19 cellular contexts compared by ENCODE assay signal in the genomic region with DNA sequence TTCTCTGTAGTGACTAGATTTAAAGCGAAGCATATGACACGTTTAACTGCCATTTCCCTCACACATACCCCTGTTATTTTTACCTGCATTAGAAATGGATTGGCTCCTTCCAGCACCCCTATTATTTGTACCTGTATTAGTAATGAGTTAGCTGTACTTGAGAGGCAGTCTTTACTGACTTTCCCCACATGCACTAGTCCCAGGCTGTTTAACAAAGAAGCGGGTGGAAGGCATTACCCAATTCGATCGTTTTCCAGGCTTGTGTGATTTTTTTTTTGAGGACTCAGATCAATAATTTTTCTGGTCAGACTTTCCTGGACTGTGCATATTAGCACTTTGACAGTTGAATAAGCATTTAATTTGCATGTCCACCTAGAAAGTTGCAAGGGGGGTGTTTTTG. TPM values are rescaled to one million over a fixed set of nuclear protein-coding genes. Genes with fewer than 3 reads are reported as not detected.
DNase-seq lines count a peak whose midpoint lies in the region; ATAC-seq, FAIRE-seq and TF ChIP-seq lines count a peak whose summit lies in the region.
"Had no signal": no experiment of that assay in that cellular context is flagged by ENCODE, and none has a peak within 500 bp of the region (broad histone marks: within the 10 kb centered on the region; RNA-seq: fewer than 3 reads in every experiment).

No MANE protein-coding gene starts in this region.

- H3K9me3 ChIP-seq in liver (ENCODE audit: control insufficient read depth in 4 of 4, low read length in 3 of 4) (no peaks in the 10 kb centered on the region), HepG2 (ENCODE audit: low read length) (no peaks in the 10 kb centered on the region)
- H3K9me3 ChIP-seq: Caco-2, heart right ventricle, thyroid gland had no signal

- CTCF ChIA-PET in HepG2 (lab: Yijun Ruan, JAX; ENCODE audit: low intra/inter-chr PET ratio, low total read pairs), result no interaction called here

- in situ Hi-C loops in HepG2 (cut with HindIII; ENCODE audit: extremely low pct_ligation_motif_present, low pct_unique_long_range_greater_than_20kb), result no loop called here

- H2AFZ ChIP-seq in HepG2 (ENCODE audit: low read length), result no peak overlapping the region

- DNase-seq in HepG2 (ENCODE audit: low spot score) (no peak), HTR-8/SVneo (ENCODE audit: insufficient read length, low spot score) (no peak), glutamatergic neuron (no peak), DMS 273 (lab: John Stamatoyannopoulos, UW; ENCODE audit: unreplicated experiment) (no peak)
- DNase-seq in stimulated activated CD4-positive, alpha-beta T cell treated with anti-CD3 and anti-CD28 coated beads, Interleukin-4, amount 100 ng/mL, for 1 hour, result no peak
- DNase-seq: activated CD4-positive, CD25-positive, alpha-beta regulatory T cell treated with anti-CD3 and anti-CD28 coated beads, Interleukin-2, amount 50 U/mL, for 72 hours; activated gamma-delta T cell; Caco-2; DND-41; heart right ventricle; NCI-H1092; NCI-H69; stimulated activated naive CD4-positive, alpha-beta T cell treated with Interleukin-2 at 50 U/mL for 16 hours; SW 1271; thyroid gland had no signal

- ATAC-seq in HepG2, result no peak
- no peak for ATAC-seq in stimulated activated memory B cell treated with anti-CD40 and anti-IgM and Interleukin-4, amounts not matched to agents 10 μg/mL and 1 μg/mL and 100 μg/mL, for 72 hours
- ATAC-seq: GM12878, heart right ventricle had no signal

- no peaks in the 10 kb centered on the region for H3K27me3 ChIP-seq in liver (ENCODE audit: control insufficient read depth in 4 of 4, insufficient read depth in 4 of 4, low read length in 3 of 4)
- no peaks in the 10 kb centered on the region for H3K27me3 ChIP-seq in HepG2 (ENCODE audit: control insufficient read depth in 1 of 2, insufficient read depth in 2 of 2, low read length in 2 of 2)
- H3K27me3 ChIP-seq: heart right ventricle, thyroid gland had no signal

- H3K9ac ChIP-seq in liver (ENCODE audit: low read depth in 1 of 2, low read length in 2 of 2), result no peak overlapping the region
- H3K9ac ChIP-seq in HepG2 (ENCODE audit: insufficient read depth, low read depth, low read length), result no peak overlapping the region

- H3K27ac ChIP-seq in liver (ENCODE audit: low read depth in 1 of 2, low read length in 2 of 2), result peak overlapping the region; percentile 15 to 23
- H3K27ac ChIP-seq in HepG2 (ENCODE audit: extremely low read length, insufficient read depth, low read length), result no peak overlapping the region
- H3K27ac ChIP-seq: thyroid gland had no signal

- no peak for FAIRE-seq in HepG2 (lab: Jason Lieb, UNC)
- peak; percentile 28 for FAIRE-seq in HTR-8/SVneo (lab: Jason Lieb, UNC)
- FAIRE-seq: astrocyte, GM12878 had no signal

- H3K27me3 Mint-ChIP-seq in glutamatergic neuron (ENCODE audit: unreplicated experiment), result peaks cover 5% of the 10 kb centered on the region
- H3K27me3 Mint-ChIP-seq in stimulated activated memory B cell treated with anti-CD40 and anti-IgM and Interleukin-4, amounts not matched to agents 10 μg/mL and 1 μg/mL and 100 μg/mL, for 72 hours, result no peaks in the 10 kb centered on the region

- no peak overlapping the region for H3K4me3 ChIP-seq in liver (ENCODE audit: low read depth in 1 of 3, low read length in 3 of 3)
- H3K4me3 ChIP-seq in HepG2 (replicated peaks in 1 of 3; ENCODE audit: insufficient read depth in 1 of 3, low read depth in 2 of 3, low read length in 3 of 3), result no peak overlapping the region
- H3K4me3 ChIP-seq: GM12878, heart right ventricle, thyroid gland had no signal

- TF ChIP-seq RAD21 in liver (IDR thresholded peaks at IDR 0.05), result peak in 1 of 2 donors; percentile 42
- TF ChIP-seq RAD21 in HepG2 (CRISPR knock-in tag; IDR thresholded peaks at IDR 0.05), result no peak

- H3K4me2 ChIP-seq in HepG2 (ENCODE audit: low read depth, low read length), result no peak overlapping the region

- BruUV-seq in HepG2 (replicated peaks; lab: Mats Ljungman, UMichigan), result no TSS peak

- intact Hi-C loops in HepG2 (cut with micrococcal nuclease; ENCODE audit: unreplicated experiment), result no loop called here

- H4K20me1 ChIP-seq in HepG2 (ENCODE audit: insufficient read depth, low read length), result no peaks in the 10 kb centered on the region; the same call in 1 of the 2 replicates

- peaks cover 13% of the 10 kb centered on the region for H3K36me3 Mint-ChIP-seq in glutamatergic neuron (ENCODE audit: unreplicated experiment)
- H3K36me3 Mint-ChIP-seq in stimulated activated memory B cell treated with anti-CD40 and anti-IgM and Interleukin-4, amounts not matched to agents 10 μg/mL and 1 μg/mL and 100 μg/mL, for 72 hours, result peaks cover 82% of the 10 kb centered on the region

- peaks cover 9 to 58% (median 45%) of the 10 kb centered on the region in 4 donors for H3K36me3 ChIP-seq in liver (ENCODE audit: control insufficient read depth in 4 of 4, insufficient read depth in 3 of 4, low read depth in 1 of 4, low read length in 3 of 4)
- peaks cover 37 to 91% of the 10 kb centered on the region in 2 experiments for H3K36me3 ChIP-seq in HepG2 (replicated peaks in 1 of 2; ENCODE audit: control insufficient read depth in 1 of 2, insufficient read depth in 2 of 2, low read length in 2 of 2)

- no peak overlapping the region for H3K4me3 Mint-ChIP-seq in glutamatergic neuron (ENCODE audit: unreplicated experiment)
- no peak overlapping the region for H3K4me3 Mint-ChIP-seq in stimulated activated memory B cell treated with anti-CD40 and anti-IgM and Interleukin-4, amounts not matched to agents 10 μg/mL and 1 μg/mL and 100 μg/mL, for 72 hours

- WGBS in liver, result 47% methylated on average over 5 of the region's 5 CpGs
- WGBS in HepG2 (ENCODE audit: low lambda C conversion rate), result 94% methylated on average over 5 of the region's 5 CpGs

- peak overlapping the region; percentile 25 for H3K27ac Mint-ChIP-seq in glutamatergic neuron (ENCODE audit: unreplicated experiment)
- no peak overlapping the region for H3K27ac Mint-ChIP-seq in stimulated activated memory B cell treated with anti-CD40 and anti-IgM and Interleukin-4, amounts not matched to agents 10 μg/mL and 1 μg/mL and 100 μg/mL, for 72 hours

- POLR2A ChIA-PET in HepG2 (lab: Yijun Ruan, JAX), result no interaction called here

- no peaks in the 10 kb centered on the region for H3K9me3 Mint-ChIP-seq in glutamatergic neuron (ENCODE audit: unreplicated experiment)
- H3K9me3 Mint-ChIP-seq in stimulated activated memory B cell treated with anti-CD40 and anti-IgM and Interleukin-4, amounts not matched to agents 10 μg/mL and 1 μg/mL and 100 μg/mL, for 72 hours, result no peaks in the 10 kb centered on the region

- H3K4me1 ChIP-seq in liver (ENCODE audit: control insufficient read depth in 4 of 4, insufficient read depth in 4 of 4, low read length in 3 of 4) (peaks cover 0 to 24% (median 21%) of the 10 kb centered on the region in 4 donors), HepG2 (ENCODE audit: insufficient read depth, low read length) (no peaks in the 10 kb centered on the region)
- H3K4me1 ChIP-seq: Caco-2 had no signal

- TF ChIP-seq POLR2A in HepG2 (IDR thresholded peaks at IDR 0.05; ENCODE audit: insufficient read depth in 1 of 2, low read depth in 2 of 2, low read length in 2 of 2), result no peak

- TF ChIP-seq CTCF in liver (IDR thresholded peaks at IDR 0.05; ENCODE audit: low read depth, low read length, missing input control) (no peak), HepG2 (CRISPR knock-in tag; IDR thresholded peaks at IDR 0.05) (no peak), glutamatergic neuron (IDR thresholded peaks at IDR 0.05; ENCODE audit: partially characterized antibody, unreplicated experiment) (no peak)

- H3K79me2 ChIP-seq in HepG2 (ENCODE audit: insufficient read depth, low read length), result no peaks in the 10 kb centered on the region

- TF ChIP-seq EP300 in HepG2 (IDR thresholded peaks at IDR 0.05; ENCODE audit: low read depth in 2 of 2, low read length in 2 of 2) (no peak), HepG2 (CRISPR knock-in tag; IDR thresholded peaks at IDR 0.05; ENCODE audit: borderline replicate concordance) (no peak)

- peaks cover 13% of the 10 kb centered on the region for H3K4me1 Mint-ChIP-seq in glutamatergic neuron (ENCODE audit: low read depth, unreplicated experiment)
- peaks cover 5% of the 10 kb centered on the region for H3K4me1 Mint-ChIP-seq in stimulated activated memory B cell treated with anti-CD40 and anti-IgM and Interleukin-4, amounts not matched to agents 10 μg/mL and 1 μg/mL and 100 μg/mL, for 72 hours

TF ChIP-seq in liver, 16 proteins besides CTCF, POLR2A, EP300 and RAD21 (continues in another document):
- TF ChIP-seq SP1 (IDR thresholded peaks at IDR 0.05), result peak; percentile 20
- TF ChIP-seq NR2F2 (IDR thresholded peaks at IDR 0.05), result no peak
- peak in 1 of 2 donors; percentile 31 for TF ChIP-seq HNF4A (conservative IDR thresholded peaks at IDR 0.05)
- TF ChIP-seq JUND (IDR thresholded peaks at IDR 0.05), result no peak

RNA-seq across cellular contexts. Expression of a gene that starts 46.4 kb away (rescaled TPM):
- 10 to 100 TPM in 1 of 2 donors, 1 to 10 TPM in 1; 9.3 to 14.2 TPM for total RNA-seq in liver
- 1 to 10 TPM; 3.7 to 4.0 TPM for polyA plus RNA-seq in liver
- total RNA-seq in HepG2 (2016; rRNA removed; fragmentation: Illumina TruSeq; extraction: Trizol), result 13.5 and 19.9 TPM in 2 replicates
- total RNA-seq in HepG2 (2016; cell fraction: cytosol; rRNA removed; fragmentation: Illumina TruSeq; extraction: Trizol; ENCODE audit: low read depth), result 5.1 and 5.9 TPM in 2 replicates
- total RNA-seq in HepG2 (2016; cell fraction: insoluble cytoplasmic fraction; rRNA removed; fragmentation: Illumina TruSeq; extraction: Trizol), result 13.9 and 16.5 TPM in 2 replicates
- 5.2 and 6.8 TPM in 2 replicates for total RNA-seq in HepG2 (2016; cell fraction: membrane; rRNA removed; fragmentation: Illumina TruSeq; extraction: Trizol)
- 21.3 and 29.5 TPM in 2 replicates for total RNA-seq in HepG2 (2016; cell fraction: nucleus; rRNA removed; fragmentation: Illumina TruSeq; extraction: Trizol)
- 13.2 and 14.3 TPM in 2 replicates for polyA plus RNA-seq in HepG2 (2011; rRNA removed)
- 7.3 and 7.4 TPM in 2 replicates for polyA plus RNA-seq in HepG2 (2011; cell fraction: cytosol; rRNA removed)
- 48.1 and 50.8 TPM in 2 replicates for polyA plus RNA-seq in HepG2 (2011; cell fraction: nucleus; rRNA removed)
- 9.3 and 10.2 TPM in 2 replicates for polyA plus RNA-seq in HepG2 (2012)
- polyA plus RNA-seq in HepG2 (2016; cell fraction: cytosol; fragmentation: Illumina TruSeq; extraction: Trizol; ENCODE audit: low read depth), result 1.2 and 1.3 TPM in 2 replicates
- polyA plus RNA-seq in HepG2 (2016; cell fraction: insoluble cytoplasmic fraction; fragmentation: Illumina TruSeq; extraction: Trizol; ENCODE audit: low read depth), result 8.1 and 8.7 TPM in 2 replicates
- polyA plus RNA-seq in HepG2 (2016; cell fraction: membrane; fragmentation: Illumina TruSeq; extraction: Trizol; ENCODE audit: low read depth), result 2.7 and 3.2 TPM in 2 replicates
- polyA plus RNA-seq in HepG2 (2016; cell fraction: nucleus; fragmentation: Illumina TruSeq; extraction: Trizol; ENCODE audit: insufficient read depth, low read depth), result 56.7 and 60.3 TPM in 2 replicates
- polyA minus RNA-seq in HepG2 (2011; rRNA and poly(A)+ RNA removed; ENCODE audit: low replicate concordance), result 26.0 and 29.8 TPM in 2 replicates
- polyA minus RNA-seq in HepG2 (2011; cell fraction: cytosol; rRNA and poly(A)+ RNA removed), result 10.0 and 12.0 TPM in 2 replicates
- polyA minus RNA-seq in HepG2 (2011; cell fraction: nucleus; rRNA and poly(A)+ RNA removed), result 33.7 and 37.0 TPM in 2 replicates
- total RNA-seq in glutamatergic neuron (ENCODE audit: unreplicated experiment), result 16.5 TPM
